In genomic region chr2:170973492-170974303, GRCh38 we compare ENCODE assay signal across 8 cellular contexts. TPM values are rescaled to one million over a fixed set of nuclear protein-coding genes. Genes with fewer than 3 reads are reported as not detected.
DNase-seq lines count a peak whose midpoint lies in the region; ATAC-seq and TF ChIP-seq lines count a peak whose summit lies in the region.

No MANE protein-coding gene starts in this region.

- no peaks in the 10 kb centered on the region for H3K9me3 ChIP-seq in mucosa of descending colon

- H3K4me3 ChIP-seq in mucosa of descending colon, result peak overlapping the region; percentile 42

- peaks cover 11% of the 10 kb centered on the region for H3K4me1 ChIP-seq in mucosa of descending colon (ENCODE audit: low read depth)

- peak; percentile 95 for TF ChIP-seq CTCF in mucosa of descending colon (IDR thresholded peaks at IDR 0.05)

- intact Hi-C loops in mucosa of descending colon (cut with DNase I, micrococcal nuclease), result loop anchor here in 1 of 2 donors (10.0 kb wide), 1 partner anchor 441 kb away; no protein-coding TSS in a partner anchor

- DNase-seq in COLO668 (lab: John Stamatoyannopoulos, UW; ENCODE audit: unreplicated experiment), result peak; percentile 94
- DNase-seq in NOMO-1 treated with dmso at 0.1 percent for 144 hours (lab: John Stamatoyannopoulos, UW; ENCODE audit: unreplicated experiment), result peak; percentile 52
- peak; percentile 84 for DNase-seq in activated T-cell treated with anti-CD3 and anti-CD28 coated beads for 1 hour (ENCODE audit: low read depth)
- DNase-seq in epithelial cell of prostate (ENCODE audit: low read depth, low spot score), result peak; percentile 31
- DNase-seq in mucosa of descending colon, result peak; percentile 89 to 93 (median 93)
- peak; percentile 78 to 82 for DNase-seq in stimulated activated CD8-positive, alpha-beta memory T cell treated with anti-CD3 and anti-CD28 coated beads, Interleukin-2, amount 100 ng/mL, for 48 hours (ENCODE audit: low read depth in 2 of 2)

- peak overlapping the region; percentile 46 for H3K27ac ChIP-seq in epithelial cell of prostate

- H3K36me3 ChIP-seq in mucosa of descending colon (ENCODE audit: low read depth), result no peaks in the 10 kb centered on the region

- ATAC-seq in GM19397 (IDR thresholded peaks at IDR 0.05; ENCODE audit: unreplicated experiment), result peak; percentile 90
- ATAC-seq in HG03565 (IDR thresholded peaks at IDR 0.05; ENCODE audit: unreplicated experiment), result peak; percentile 93
- peak; percentile 98 for ATAC-seq in mucosa of descending colon

RNA-seq across cellular contexts. Expression of gene GORASP2, which starts 44.6 kb away (rescaled TPM):
- 10 to 100 TPM; 70.3 to 73.4 (median 71.2) TPM for total RNA-seq in mucosa of descending colon

Comparison
In these comparisons a context has a peak if more than half of its experiments do, and no peak if none do; other contexts are left out.
1. Peak in every context shown above with its lines: DNase-seq, ATAC-seq, H3K4me3 ChIP-seq and H3K27ac ChIP-seq.
2. DNase-seq: peak in every context shown above with its lines; median percentile 94 in COLO668; 93 in mucosa of descending colon; 84 in activated T-cell treated with anti-CD3 and anti-CD28 coated beads for 1 hour; 80 in stimulated activated CD8-positive, alpha-beta memory T cell treated with anti-CD3 and anti-CD28 coated beads, Interleukin-2, amount 100 ng/mL, for 48 hours; 52 in NOMO-1 treated with dmso at 0.1 percent for 144 hours; 31 in epithelial cell of prostate.